ENCODE assay signal across 21 cellular contexts in genomic region chr4:61828960-61829359, GRCh38.
"Had no signal": no experiment of that assay in that cellular context is flagged by ENCODE, and none has a peak within 500 bp of the region (broad histone marks: within the 10 kb centered on the region; RNA-seq: fewer than 3 reads in every experiment).

No MANE protein-coding gene starts in this region.

- H3K4me3 ChIP-seq: cardiac muscle cell, esophagus squamous epithelium, mucosa of descending colon, ovary, psoas muscle, suprapubic skin, transverse colon, vagina had no signal

- FAIRE-seq: TTC549 had no signal

- H3K4me3 Mint-ChIP-seq: activated B cell treated with CpG ODN at 0.5 μM for 24 hours; activated CD4-positive, alpha-beta memory T cell treated with anti-CD3 and anti-CD28 coated beads, Interleukin-2, amount 10 ng/mL, durations not matched to agents 7 days and 5 days; activated CD8-positive, alpha-beta memory T cell treated with anti-CD3 and anti-CD28 coated beads, Interleukin-2, amount 10 ng/mL, durations not matched to agents 7 days and 5 days; activated naive CD8-positive, alpha-beta T cell; dendritic cell treated with granulocyte-macrophage colony-stimulating factor and Interleukin-4, amounts not matched to agents 40 ng/mL and 50 ng/mL, for 4 days; effector memory CD8-positive, alpha-beta T cell; naive B cell; stimulated activated naive CD8-positive, alpha-beta T cell treated with anti-CD3 and anti-CD28 coated beads, Interleukin-15, amount 100 ng/mL, for 72 hours had no signal

- H3K27ac ChIP-seq: cardiac muscle cell, esophagus squamous epithelium, ovary, psoas muscle, suprapubic skin, transverse colon, vagina had no signal

- H3K36me3 ChIP-seq: cardiac muscle cell, esophagus squamous epithelium, ovary, suprapubic skin, transverse colon, vagina had no signal

- H3K27me3 Mint-ChIP-seq: activated B cell treated with CpG ODN at 0.5 μM for 24 hours; activated CD4-positive, alpha-beta memory T cell treated with anti-CD3 and anti-CD28 coated beads, Interleukin-2, amount 10 ng/mL, durations not matched to agents 7 days and 5 days; activated CD8-positive, alpha-beta memory T cell treated with anti-CD3 and anti-CD28 coated beads, Interleukin-2, amount 10 ng/mL, durations not matched to agents 7 days and 5 days; activated naive CD8-positive, alpha-beta T cell; dendritic cell treated with granulocyte-macrophage colony-stimulating factor and Interleukin-4, amounts not matched to agents 40 ng/mL and 50 ng/mL, for 4 days; effector memory CD8-positive, alpha-beta T cell; naive B cell; stimulated activated naive CD8-positive, alpha-beta T cell treated with anti-CD3 and anti-CD28 coated beads, Interleukin-15, amount 100 ng/mL, for 72 hours had no signal

- H3K4me1 ChIP-seq: esophagus squamous epithelium, psoas muscle, suprapubic skin, transverse colon, vagina had no signal

- DNase-seq: activated B cell treated with CpG ODN at 0.5 μM for 24 hours; activated CD4-positive, alpha-beta memory T cell treated with anti-CD3 and anti-CD28 coated beads, Interleukin-2, amount 10 ng/mL, durations not matched to agents 7 days and 5 days; activated CD4-positive, alpha-beta T cell treated with anti-CD3 and anti-CD28 coated beads for 4 hours; activated CD8-positive, alpha-beta memory T cell treated with anti-CD3 and anti-CD28 coated beads, Interleukin-2, amount 10 ng/mL, durations not matched to agents 7 days and 5 days; effector memory CD8-positive, alpha-beta T cell; esophagus squamous epithelium; mesenchymal stem cell; mucosa of descending colon; naive B cell; ovary; psoas muscle; right cardiac atrium; stimulated activated CD4-positive, alpha-beta T cell treated with anti-CD3 and anti-CD28 coated beads, Interleukin-2, amount 100 ng/mL, for 48 hours; stimulated activated naive CD8-positive, alpha-beta T cell treated with anti-CD3 and anti-CD28 coated beads, Interleukin-15, amount 100 ng/mL, for 72 hours; transverse colon had no signal

- H3K27me3 ChIP-seq: cardiac muscle cell, esophagus squamous epithelium, ovary, suprapubic skin, transverse colon, vagina had no signal

- H3K9me3 ChIP-seq: esophagus squamous epithelium, mucosa of descending colon, ovary, psoas muscle, suprapubic skin, transverse colon, vagina had no signal

- H3K4me1 Mint-ChIP-seq: activated B cell treated with CpG ODN at 0.5 μM for 24 hours; activated CD4-positive, alpha-beta memory T cell treated with anti-CD3 and anti-CD28 coated beads, Interleukin-2, amount 10 ng/mL, durations not matched to agents 7 days and 5 days; activated CD8-positive, alpha-beta memory T cell treated with anti-CD3 and anti-CD28 coated beads, Interleukin-2, amount 10 ng/mL, durations not matched to agents 7 days and 5 days; naive B cell; stimulated activated naive CD8-positive, alpha-beta T cell treated with anti-CD3 and anti-CD28 coated beads, Interleukin-15, amount 100 ng/mL, for 72 hours had no signal

- ATAC-seq: activated CD8-positive, alpha-beta memory T cell treated with anti-CD3 and anti-CD28 coated beads, Interleukin-2, amount 10 ng/mL, durations not matched to agents 7 days and 5 days; effector memory CD8-positive, alpha-beta T cell; mucosa of descending colon; psoas muscle; right cardiac atrium; stimulated activated naive CD8-positive, alpha-beta T cell treated with anti-CD3 and anti-CD28 coated beads, Interleukin-15, amount 100 ng/mL, for 72 hours had no signal

- H3K36me3 Mint-ChIP-seq: activated CD8-positive, alpha-beta memory T cell treated with anti-CD3 and anti-CD28 coated beads, Interleukin-2, amount 10 ng/mL, durations not matched to agents 7 days and 5 days; activated naive CD8-positive, alpha-beta T cell; naive B cell had no signal

- H3K27ac Mint-ChIP-seq: activated B cell treated with CpG ODN at 0.5 μM for 24 hours; activated CD4-positive, alpha-beta memory T cell treated with anti-CD3 and anti-CD28 coated beads, Interleukin-2, amount 10 ng/mL, durations not matched to agents 7 days and 5 days; activated CD8-positive, alpha-beta memory T cell treated with anti-CD3 and anti-CD28 coated beads, Interleukin-2, amount 10 ng/mL, durations not matched to agents 7 days and 5 days; activated naive CD8-positive, alpha-beta T cell; dendritic cell treated with granulocyte-macrophage colony-stimulating factor and Interleukin-4, amounts not matched to agents 40 ng/mL and 50 ng/mL, for 4 days; effector memory CD8-positive, alpha-beta T cell; naive B cell; stimulated activated naive CD8-positive, alpha-beta T cell treated with anti-CD3 and anti-CD28 coated beads, Interleukin-15, amount 100 ng/mL, for 72 hours had no signal
